In the genomic region with DNA sequence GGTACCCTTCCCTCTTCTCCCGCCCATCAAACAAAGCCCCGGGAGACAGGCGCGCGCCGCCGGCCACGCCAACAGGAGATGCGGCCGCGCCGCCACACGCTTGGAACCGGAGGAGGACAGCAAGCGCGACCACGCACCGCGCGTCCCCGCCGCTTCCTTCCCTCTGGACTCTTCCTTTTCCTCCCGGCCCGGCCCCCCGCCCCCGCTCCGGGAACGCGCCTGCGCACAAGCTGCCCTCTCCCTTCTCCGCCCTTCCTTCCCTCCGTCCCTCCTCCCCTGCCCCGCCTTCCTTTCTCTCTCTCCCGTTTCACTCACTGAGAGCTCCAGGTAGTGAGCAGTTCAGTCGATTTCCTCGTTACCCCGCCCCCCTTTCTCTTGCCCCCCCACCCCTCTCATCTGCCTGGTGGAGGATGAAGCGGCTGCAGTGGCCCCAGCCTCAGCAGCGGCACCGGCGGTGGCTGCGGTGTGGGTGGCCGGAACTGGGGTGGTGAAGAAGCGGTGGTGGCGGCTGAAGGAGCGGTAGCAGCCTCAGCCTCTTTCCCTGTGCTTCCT, we compare ENCODE assay signal across 8 cellular contexts. TPM values are rescaled to one million over a fixed set of nuclear protein-coding genes. Genes with fewer than 3 reads are reported as not detected.
DNase-seq lines count a peak whose midpoint lies in the region; ATAC-seq lines count a peak whose summit lies in the region.

A gene (plus strand): TSS at position 310 of the 552 bp plus-strand sequence. CDS start 569 bp downstream, outside the sequence.

- CTCF ChIA-PET in activated CD8-positive, alpha-beta memory T cell treated with anti-CD3 and anti-CD28 coated beads for 36 hours (lab: Charles Lee): no interaction called here

- H3K27ac ChIP-seq in effector memory CD4-positive, alpha-beta T cell (ENCODE audit: insufficient read depth, low read length, poor library complexity, severe bottlenecking): peak within 1 kb of the TSS; percentile 70

- H3K4me1 ChIP-seq in effector memory CD4-positive, alpha-beta T cell (ENCODE audit: control insufficient read depth, insufficient read depth, low read length, poor library complexity, severe bottlenecking): peaks cover 8% of the 10 kb centered on the region

- DNase-seq in COR-L47 (lab: John Stamatoyannopoulos, UW) (peak; percentile 92), HT1080 (ENCODE audit: low read depth) (peak; percentile 94), NOMO-1 (lab: John Stamatoyannopoulos, UW; ENCODE audit: unreplicated experiment in 2 of 2) (peak; percentile 80 to 88), medulla oblongata (ENCODE audit: extremely low spot score) (peak; percentile 96)
- DNase-seq in effector memory CD4-positive, alpha-beta T cell: peak; percentile 71 to 83 (median 75)
- DNase-seq in stimulated activated CD4-positive, alpha-beta T cell treated with anti-CD3 and anti-CD28 coated beads, TNF-alpha, amount 100 ng/mL, for 48 hours (ENCODE audit: low read depth in 3 of 3): peak; percentile 78 to 82 (median 82)

- H3K9me3 ChIP-seq in effector memory CD4-positive, alpha-beta T cell (ENCODE audit: control insufficient read depth, low read length): no peaks in the 10 kb centered on the region

- ATAC-seq in GM21367 (IDR thresholded peaks at IDR 0.05; ENCODE audit: unreplicated experiment): peak; percentile 45

- no peaks in the 10 kb centered on the region for H3K27me3 ChIP-seq in effector memory CD4-positive, alpha-beta T cell (replicated peaks; ENCODE audit: control insufficient read depth, insufficient read depth, low read length, poor library complexity, severe bottlenecking)

- peaks cover 3% of the 10 kb centered on the region for H3K36me3 ChIP-seq in effector memory CD4-positive, alpha-beta T cell (ENCODE audit: control insufficient read depth, insufficient read depth, low read length)

- POLR2A ChIA-PET in activated CD8-positive, alpha-beta memory T cell treated with anti-CD3 and anti-CD28 coated beads for 36 hours (lab: Charles Lee): interaction anchor here (0.6 to 1.5 kb wide), 7 partner anchors 10 to 250 kb away, joined by 3 to 4 read pairs (median 3); a partner anchor contains a TSS

- peak within 1 kb of the TSS; percentile 95 for H3K4me3 ChIP-seq in effector memory CD4-positive, alpha-beta T cell (ENCODE audit: insufficient read depth, low read depth, low read length, poor library complexity, severe bottlenecking)

RNA-seq across cellular contexts. Expression of the gene that starts here (rescaled TPM):
- total RNA-seq in HT1080 (2014; rRNA removed; shearing (Covaris generic)): 65.9 and 79.3 TPM in 2 replicates
- 112 and 155 TPM in 2 replicates for polyA plus RNA-seq in HT1080 (2015; cell fraction: cytosol; rRNA removed)
- polyA plus RNA-seq in HT1080 (2015; cell fraction: nucleus; rRNA removed): 271 and 284 TPM in 2 replicates
- 10 to 100 TPM; 22.9 to 24.1 TPM for total RNA-seq in activated CD8-positive, alpha-beta memory T cell treated with anti-CD3 and anti-CD28 coated beads for 36 hours

Comparison
In these comparisons a context has a peak if more than half of its experiments do, and no peak if none do; other contexts are left out.
1. Peak in every context shown above with its lines: DNase-seq, ATAC-seq, H3K4me3 ChIP-seq and H3K27ac ChIP-seq.